Comparison of ENCODE assay signal across 23 cellular contexts in the genomic region with DNA sequence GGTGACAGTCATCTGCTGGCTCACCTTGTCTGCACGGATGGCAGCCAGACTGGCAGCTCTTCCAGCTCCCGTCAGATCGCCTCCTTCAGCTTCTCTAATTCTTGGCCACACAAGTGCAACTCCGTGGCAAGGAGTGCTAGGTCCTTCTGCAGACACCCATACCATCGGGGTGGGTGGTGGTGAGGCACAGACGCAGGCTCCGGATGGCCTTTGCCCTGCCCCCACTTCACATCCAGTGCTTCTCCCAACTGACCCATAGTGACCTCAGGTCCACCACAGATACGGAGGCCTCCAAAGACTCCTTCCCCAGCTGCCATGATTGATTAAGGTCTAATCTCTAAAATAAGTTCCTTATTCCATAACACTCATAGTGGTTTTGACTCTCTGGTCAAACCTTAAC. TPM values are rescaled to one million over a fixed set of nuclear protein-coding genes. Genes with fewer than 3 reads are reported as not detected.
DNase-seq lines count a peak whose midpoint lies in the region; ATAC-seq and TF ChIP-seq lines count a peak whose summit lies in the region.
"Had no signal": no experiment of that assay in that cellular context is flagged by ENCODE, and none has a peak within 500 bp of the region (broad histone marks: within the 10 kb centered on the region; RNA-seq: fewer than 3 reads in every experiment).

No MANE protein-coding gene starts in this region.

- POLR2A ChIA-PET in CD8-positive, alpha-beta memory T cell (lab: Charles Lee), result interaction anchor here (1.2 to 2.8 kb wide), 5 partner anchors 20 to 113 kb away, joined by 5 to 12 read pairs (median 6); partner anchors contain the start of genes CD27 and TAPBPL
- POLR2A ChIA-PET in activated CD4-positive, alpha-beta memory T cell treated with anti-CD3 and anti-CD28 coated beads for 36 hours (lab: Charles Lee), result interaction anchor here (1.3 to 6.3 kb wide), 9 partner anchors 19 to 114 kb away, joined by 5 to 80 read pairs (median 11); partner anchors contain the start of genes CD27, GAPDH, MRPL51 and TAPBPL

- H3K9me3 ChIP-seq in BLaER1 (no peaks in the 10 kb centered on the region), ascending aorta (no peaks in the 10 kb centered on the region)
- no peaks in the 10 kb centered on the region for H3K9me3 ChIP-seq in CD8-positive, alpha-beta memory T cell (ENCODE audit: low read length)
- H3K9me3 ChIP-seq: heart left ventricle, MG63, sigmoid colon, transverse colon had no signal

- ATAC-seq in memory B cell (ENCODE audit: low read depth), result no peak
- ATAC-seq: heart left ventricle, Panc1 had no signal

- H3K27ac ChIP-seq in BLaER1 (peak overlapping the region; percentile 96), substantia nigra (ENCODE audit: low read depth, low read length, poor library complexity, severe bottlenecking) (no peak overlapping the region), ascending aorta (no peak overlapping the region)
- no peak overlapping the region for H3K27ac ChIP-seq in CD8-positive, alpha-beta memory T cell (ENCODE audit: low read depth, low read length)
- H3K27ac ChIP-seq: heart left ventricle, SK-N-MC, VCaP had no signal

- H3K27me3 ChIP-seq in BLaER1 (no peaks in the 10 kb centered on the region), ascending aorta (no peaks in the 10 kb centered on the region)
- H3K27me3 ChIP-seq in CD8-positive, alpha-beta memory T cell (ENCODE audit: insufficient read depth, low read length, poor library complexity, severe bottlenecking), result no peaks in the 10 kb centered on the region
- H3K27me3 ChIP-seq: heart left ventricle, MG63, sigmoid colon, transverse colon had no signal

- CTCF ChIA-PET in CD8-positive, alpha-beta memory T cell (lab: Charles Lee), result interaction anchor here (0.8 to 7.7 kb wide), 14 partner anchors 9 to 132 kb away, joined by 3 to 107 read pairs (median 24); partner anchors contain the start of genes CD27, GAPDH, MRPL51 and TAPBPL
- CTCF ChIA-PET in activated CD4-positive, alpha-beta memory T cell treated with anti-CD3 and anti-CD28 coated beads for 36 hours (lab: Charles Lee), result interaction anchor here (0.8 to 7.6 kb wide), 10 partner anchors 15 to 129 kb away, joined by 3 to 288 read pairs (median 9); partner anchors contain the start of genes MRPL51, TAPBPL and VAMP1

- no peak overlapping the region for H3K9ac ChIP-seq in BLaER1

- intact Hi-C loops in activated CD4-positive, alpha-beta memory T cell treated with anti-CD3 and anti-CD28 coated beads for 36 hours (cut with micrococcal nuclease), result loop anchor here (5.0 to 10.0 kb wide), 3 partner anchors 182 to 427 kb away; partner anchors contain the start of genes CDCA3, CHD4, USP5 and ZNF384
- intact Hi-C loops in ascending aorta (cut with DNase I), result loop anchor here (2.0 to 5.0 kb wide), 2 partner anchors 28 to 127 kb away; partner anchors contain the start of gene TAPBPL

- peak overlapping the region in 6 of 8 donors; percentile 46 to 87 (median 61) for H3K27ac Mint-ChIP-seq in CD8-positive, alpha-beta memory T cell
- H3K27ac Mint-ChIP-seq in activated CD4-positive, alpha-beta memory T cell treated with anti-CD3 and anti-CD28 coated beads for 36 hours, result peak overlapping the region; percentile 68
- H3K27ac Mint-ChIP-seq in memory B cell, result peak overlapping the region; percentile 93

- peak overlapping the region; percentile 95 for H3K4me2 ChIP-seq in BLaER1

- no peaks in the 10 kb centered on the region for H3K36me3 Mint-ChIP-seq in CD8-positive, alpha-beta memory T cell
- H3K36me3 Mint-ChIP-seq in activated CD4-positive, alpha-beta memory T cell treated with anti-CD3 and anti-CD28 coated beads for 36 hours, result peaks cover 2% of the 10 kb centered on the region
- H3K36me3 Mint-ChIP-seq in memory B cell, result no peaks in the 10 kb centered on the region

- H3K36me3 ChIP-seq in BLaER1 (no peaks in the 10 kb centered on the region), ascending aorta (no peaks in the 10 kb centered on the region)
- H3K36me3 ChIP-seq in CD8-positive, alpha-beta memory T cell (ENCODE audit: insufficient read depth, low read length), result no peaks in the 10 kb centered on the region
- H3K36me3 ChIP-seq: heart left ventricle, MG63, sigmoid colon, transverse colon had no signal

- H3K27me3 Mint-ChIP-seq in CD8-positive, alpha-beta memory T cell, result no peaks in the 10 kb centered on the region
- peaks cover 3% of the 10 kb centered on the region for H3K27me3 Mint-ChIP-seq in activated CD4-positive, alpha-beta memory T cell treated with anti-CD3 and anti-CD28 coated beads for 36 hours
- H3K27me3 Mint-ChIP-seq in memory B cell, result no peaks in the 10 kb centered on the region
- H3K27me3 Mint-ChIP-seq: central memory CD8-positive, alpha-beta T cell had no signal

- H3K4me3 ChIP-seq in BLaER1 (no peak overlapping the region), ascending aorta (no peak overlapping the region)
- H3K4me3 ChIP-seq in CD8-positive, alpha-beta memory T cell (ENCODE audit: low read length), result no peak overlapping the region
- H3K4me3 ChIP-seq: heart left ventricle, MG63, sigmoid colon, SK-N-MC, transverse colon had no signal

- peaks cover 40 to 45% (median 41%) of the 10 kb centered on the region in 3 donors for H3K4me1 Mint-ChIP-seq in CD8-positive, alpha-beta memory T cell
- H3K4me1 Mint-ChIP-seq in activated CD4-positive, alpha-beta memory T cell treated with anti-CD3 and anti-CD28 coated beads for 36 hours (ENCODE audit: low read depth), result peaks cover 48% of the 10 kb centered on the region
- H3K4me1 Mint-ChIP-seq in memory B cell, result peaks cover 29% of the 10 kb centered on the region

- no peaks in the 10 kb centered on the region for H4K20me1 ChIP-seq in BLaER1

- no peak for TF ChIP-seq CTCF in ascending aorta (IDR thresholded peaks at IDR 0.05)

- DNase-seq in CD8-positive, alpha-beta memory T cell, result no peak
- DNase-seq in activated CD4-positive, alpha-beta memory T cell treated with anti-CD3 and anti-CD28 coated beads for 36 hours, result no peak
- no peak for DNase-seq in memory B cell (ENCODE audit: low spot score in 2 of 2)
- no peak for DNase-seq in Ammon's horn (ENCODE audit: low spot score)
- no peak for DNase-seq in pons (ENCODE audit: low spot score)
- no peak for DNase-seq in substantia nigra (lab: John Stamatoyannopoulos, UW)
- no peak for DNase-seq in ascending aorta (ENCODE audit: low spot score in 2 of 2)
- DNase-seq: amniotic stem cell; DMS79; effector memory CD4-positive, alpha-beta T cell; heart left ventricle; mesendoderm; MG63; NCI-H2081 treated with DMSO at 0.1 percent for 48 hours; NCI-H69; sigmoid colon; stimulated activated CD4-positive, alpha-beta T cell treated with anti-CD3 and anti-CD28 coated beads, Interleukin-2, amount 100 ng/mL, for 24 hours; transverse colon had no signal

- no peak overlapping the region for H3K4me3 Mint-ChIP-seq in CD8-positive, alpha-beta memory T cell
- no peak overlapping the region for H3K4me3 Mint-ChIP-seq in activated CD4-positive, alpha-beta memory T cell treated with anti-CD3 and anti-CD28 coated beads for 36 hours
- H3K4me3 Mint-ChIP-seq in memory B cell, result no peak overlapping the region

- no peaks in the 10 kb centered on the region for H3K9me3 Mint-ChIP-seq in CD8-positive, alpha-beta memory T cell
- no peaks in the 10 kb centered on the region for H3K9me3 Mint-ChIP-seq in activated CD4-positive, alpha-beta memory T cell treated with anti-CD3 and anti-CD28 coated beads for 36 hours
- no peaks in the 10 kb centered on the region for H3K9me3 Mint-ChIP-seq in memory B cell
- H3K9me3 Mint-ChIP-seq: central memory CD8-positive, alpha-beta T cell had no signal

- H3K4me1 ChIP-seq in BLaER1 (peaks cover 65% of the 10 kb centered on the region), ascending aorta (peaks cover 0 to 5% of the 10 kb centered on the region in 2 donors)
- H3K4me1 ChIP-seq in CD8-positive, alpha-beta memory T cell (ENCODE audit: insufficient read depth, low read length), result peaks cover 49% of the 10 kb centered on the region

RNA-seq across cellular contexts. Expression of gene CD27, which starts 19.9 kb away (rescaled TPM):
- 100 to 1,000 TPM; 110 to 111 TPM for total RNA-seq in CD8-positive, alpha-beta memory T cell
- polyA plus RNA-seq in CD8-positive, alpha-beta memory T cell, result 470 TPM
- total RNA-seq in activated CD4-positive, alpha-beta memory T cell treated with anti-CD3 and anti-CD28 coated beads for 36 hours, result 10 to 100 TPM; 36.5 to 39.3 TPM
- not detected for total RNA-seq in ascending aorta

RNA-seq across cellular contexts. Expression of gene TAPBPL, which starts 27.0 kb away (rescaled TPM):
- 10 to 100 TPM; 29.1 to 32.0 TPM for total RNA-seq in CD8-positive, alpha-beta memory T cell
- polyA plus RNA-seq in CD8-positive, alpha-beta memory T cell, result 131 TPM
- 10 to 100 TPM; 33.4 to 35.0 TPM for total RNA-seq in activated CD4-positive, alpha-beta memory T cell treated with anti-CD3 and anti-CD28 coated beads for 36 hours
- 16.8 TPM for total RNA-seq in ascending aorta

RNA-seq across cellular contexts. Expression of gene LTBR, which starts 40.9 kb away (rescaled TPM):
- total RNA-seq in CD8-positive, alpha-beta memory T cell, result 1 to 10 TPM in 1 of 2 experiments, under 1 TPM in 1; 0.51 to 1.4 TPM
- not detected for polyA plus RNA-seq in CD8-positive, alpha-beta memory T cell
- total RNA-seq in activated CD4-positive, alpha-beta memory T cell treated with anti-CD3 and anti-CD28 coated beads for 36 hours, result 1 to 10 TPM; 1.5 to 1.9 TPM
- total RNA-seq in ascending aorta, result 284 TPM

RNA-seq across cellular contexts. Expression of gene VAMP1, which starts 45.6 kb away (rescaled TPM):
- 10 to 100 TPM; 26.7 to 29.6 TPM for total RNA-seq in CD8-positive, alpha-beta memory T cell
- 10.0 TPM for polyA plus RNA-seq in CD8-positive, alpha-beta memory T cell
- 10 to 100 TPM; 27.7 to 30.2 TPM for total RNA-seq in activated CD4-positive, alpha-beta memory T cell treated with anti-CD3 and anti-CD28 coated beads for 36 hours
- 17.1 TPM for total RNA-seq in ascending aorta

RNA-seq across cellular contexts. Expression of gene SCNN1A, which starts 49.5 kb away (rescaled TPM):
- under 1 TPM; 0.77 to 0.93 TPM for total RNA-seq in CD8-positive, alpha-beta memory T cell
- polyA plus RNA-seq in CD8-positive, alpha-beta memory T cell, result 0.49 TPM
- under 1 TPM; 0.17 to 0.26 TPM for total RNA-seq in activated CD4-positive, alpha-beta memory T cell treated with anti-CD3 and anti-CD28 coated beads for 36 hours
- 14.3 TPM for total RNA-seq in ascending aorta

Comparison
In these comparisons a context has a peak if more than half of its experiments do, and no peak if none do; other contexts are left out.
1. RNA of gene CD27, which starts 19.9 kb away (total RNA-seq): 110 to 111 TPM in CD8-positive, alpha-beta memory T cell and 36.5 to 39.3 TPM in activated CD4-positive, alpha-beta memory T cell treated with anti-CD3 and anti-CD28 coated beads for 36 hours; not detected in ascending aorta (single experiment); every median in the first group is over 10 times any median in the second.
2. RNA of gene LTBR, which starts 40.9 kb away (total RNA-seq): 284 TPM in ascending aorta (single experiment); 1.5 to 1.9 TPM in activated CD4-positive, alpha-beta memory T cell treated with anti-CD3 and anti-CD28 coated beads for 36 hours and 0.51 to 1.4 TPM in CD8-positive, alpha-beta memory T cell; every median in the first group is over 10 times any median in the second.
3. Peak in every context shown above with its lines, with median percentiles within 50 percentile points of each other: H3K27ac Mint-ChIP-seq.